Comparison of ENCODE assay signal across 8 cellular contexts in genomic region chr21:34844033-34844923, GRCh38.
DNase-seq lines count a peak whose midpoint lies in the region; ATAC-seq, FAIRE-seq and TF ChIP-seq lines count a peak whose summit lies in the region.

No MANE protein-coding gene starts in this region.

- 56% methylated on average over 12 of the region's 12 CpGs for WGBS in suprapubic skin

- ATAC-seq in GM19467 (IDR thresholded peaks at IDR 0.05; ENCODE audit: unreplicated experiment) = no peak
- ATAC-seq in GM21390 (IDR thresholded peaks at IDR 0.05; ENCODE audit: unreplicated experiment) = no peak

- H3K27me3 ChIP-seq in keratinocyte (ENCODE audit: control insufficient read depth, extremely low read depth, insufficient read depth, low read length) (no peaks in the 10 kb centered on the region), suprapubic skin (no peaks in the 10 kb centered on the region)

- CTCF ChIA-PET in activated CD4-positive, alpha-beta T cell treated with anti-CD3 and anti-CD28 coated beads, Interleukin-2, amount 10 ng/mL, durations not matched to agents 7 days and 5 days (lab: Charles Lee) = no interaction called here

- H3K27ac ChIP-seq in keratinocyte (ENCODE audit: control insufficient read depth, insufficient read depth, low read length) (peak overlapping the region; percentile 70), suprapubic skin (peak overlapping the region; percentile 74)

- peak; percentile 75 for FAIRE-seq in keratinocyte (lab: Jason Lieb, UNC)

- H3K4me3 ChIP-seq in keratinocyte (ENCODE audit: control insufficient read depth in 2 of 3, extremely low read depth in 1 of 3, insufficient read depth in 2 of 3, low read depth in 1 of 3, low read length in 3 of 3) (no peak overlapping the region), suprapubic skin (no peak overlapping the region)

- no peak for TF ChIP-seq POLR2A in suprapubic skin (IDR thresholded peaks at IDR 0.05)

- H3K79me2 ChIP-seq in keratinocyte (ENCODE audit: control insufficient read depth, insufficient read depth, low read length) = peaks cover 70% of the 10 kb centered on the region

- POLR2A ChIA-PET in activated CD4-positive, alpha-beta T cell treated with anti-CD3 and anti-CD28 coated beads, Interleukin-2, amount 10 ng/mL, durations not matched to agents 7 days and 5 days (lab: Charles Lee) = no interaction called here

- H3K36me3 Mint-ChIP-seq in activated CD4-positive, alpha-beta T cell treated with anti-CD3 and anti-CD28 coated beads, Interleukin-2, amount 10 ng/mL, durations not matched to agents 7 days and 5 days (ENCODE audit: low read depth) = peaks cover 44% of the 10 kb centered on the region
- H3K36me3 Mint-ChIP-seq in activated T-helper 2 cell treated with anti-CD3 and anti-CD28 coated beads, Interferon-gamma antibody, Interleukin-2, Interleukin-4, amounts not matched to agents 10 μg/mL and 5 μg/mL and 100 μg/mL, durations not matched to agents 14 hours and 24 hours and 36 hours (ENCODE audit: low read depth) = peaks cover 77% of the 10 kb centered on the region

- TF ChIP-seq CTCF in keratinocyte (optimal IDR thresholded peaks at IDR 0.05 in 1 of 3, IDR thresholded peaks at IDR 0.05 in 1 of 3, conservative IDR thresholded peaks at IDR 0.05 in 1 of 3; ENCODE audit: extremely low read depth in 1 of 3, insufficient read depth in 2 of 3, low read length in 3 of 3) (no peak), suprapubic skin (IDR thresholded peaks at IDR 0.05) (no peak)

- H4K20me1 ChIP-seq in keratinocyte (ENCODE audit: control insufficient read depth, extremely low read depth, insufficient read depth, low read length) = peaks cover 59% of the 10 kb centered on the region

- H3K4me3 Mint-ChIP-seq in activated CD4-positive, alpha-beta T cell treated with anti-CD3 and anti-CD28 coated beads, Interleukin-2, amount 10 ng/mL, durations not matched to agents 7 days and 5 days = no peak overlapping the region
- no peak overlapping the region for H3K4me3 Mint-ChIP-seq in activated T-helper 2 cell treated with anti-CD3 and anti-CD28 coated beads, Interferon-gamma antibody, Interleukin-2, Interleukin-4, amounts not matched to agents 10 μg/mL and 5 μg/mL and 100 μg/mL, durations not matched to agents 14 hours and 24 hours and 36 hours (ENCODE audit: low read depth)

- no peak overlapping the region for H2AFZ ChIP-seq in keratinocyte (ENCODE audit: control insufficient read depth, low read length)

- dilution Hi-C loops in keratinocyte (cut with MboI; ENCODE audit: extremely low pct_ligation_motif_present, low sequenced_read_pairs) = no loop called here

- H3K9ac ChIP-seq in keratinocyte (ENCODE audit: control insufficient read depth, extremely low read depth, insufficient read depth, low read length) = peak overlapping the region; percentile 55

- H3K9me1 ChIP-seq in keratinocyte (ENCODE audit: control insufficient read depth, extremely low read depth, insufficient read depth, low read length) = peaks cover 20% of the 10 kb centered on the region

- intact Hi-C loops in activated T-helper 2 cell treated with anti-CD3 and anti-CD28 coated beads, Interferon-gamma antibody, Interleukin-2, Interleukin-4, amounts not matched to agents 10 μg/mL and 5 μg/mL and 100 μg/mL, durations not matched to agents 14 hours and 24 hours and 36 hours (cut with micrococcal nuclease) = loop anchor here (2.0 to 10.0 kb wide), 2 partner anchors 35 to 99 kb away; no protein-coding TSS in a partner anchor

- no peak for TF ChIP-seq EP300 in suprapubic skin (IDR thresholded peaks at IDR 0.05)

- H3K4me1 ChIP-seq in keratinocyte (ENCODE audit: control insufficient read depth, extremely low read depth, insufficient read depth, low read length) (peaks cover 45% of the 10 kb centered on the region), suprapubic skin (peaks cover 58% of the 10 kb centered on the region)

- peaks cover 45 to 58% of the 10 kb centered on the region in 2 experiments for H3K36me3 ChIP-seq in keratinocyte (ENCODE audit: control insufficient read depth in 2 of 2, extremely low read depth in 1 of 2, insufficient read depth in 2 of 2, low read length in 2 of 2)
- peaks cover 24% of the 10 kb centered on the region for H3K36me3 ChIP-seq in suprapubic skin

- peaks cover 55% of the 10 kb centered on the region for H3K4me1 Mint-ChIP-seq in activated CD4-positive, alpha-beta T cell treated with anti-CD3 and anti-CD28 coated beads, Interleukin-2, amount 10 ng/mL, durations not matched to agents 7 days and 5 days
- peaks cover 57% of the 10 kb centered on the region for H3K4me1 Mint-ChIP-seq in activated T-helper 2 cell treated with anti-CD3 and anti-CD28 coated beads, Interferon-gamma antibody, Interleukin-2, Interleukin-4, amounts not matched to agents 10 μg/mL and 5 μg/mL and 100 μg/mL, durations not matched to agents 14 hours and 24 hours and 36 hours (ENCODE audit: low read depth)

- H3K27me3 Mint-ChIP-seq in activated CD4-positive, alpha-beta T cell treated with anti-CD3 and anti-CD28 coated beads, Interleukin-2, amount 10 ng/mL, durations not matched to agents 7 days and 5 days = no peaks in the 10 kb centered on the region
- H3K27me3 Mint-ChIP-seq in activated T-helper 2 cell treated with anti-CD3 and anti-CD28 coated beads, Interferon-gamma antibody, Interleukin-2, Interleukin-4, amounts not matched to agents 10 μg/mL and 5 μg/mL and 100 μg/mL, durations not matched to agents 14 hours and 24 hours and 36 hours (ENCODE audit: low read depth) = no peaks in the 10 kb centered on the region

- H3K27ac Mint-ChIP-seq in activated CD4-positive, alpha-beta T cell treated with anti-CD3 and anti-CD28 coated beads, Interleukin-2, amount 10 ng/mL, durations not matched to agents 7 days and 5 days = peak overlapping the region; percentile 41
- peak overlapping the region; percentile 34 for H3K27ac Mint-ChIP-seq in activated T-helper 2 cell treated with anti-CD3 and anti-CD28 coated beads, Interferon-gamma antibody, Interleukin-2, Interleukin-4, amounts not matched to agents 10 μg/mL and 5 μg/mL and 100 μg/mL, durations not matched to agents 14 hours and 24 hours and 36 hours

- no peaks in the 10 kb centered on the region for H3K9me3 Mint-ChIP-seq in activated CD4-positive, alpha-beta T cell treated with anti-CD3 and anti-CD28 coated beads, Interleukin-2, amount 10 ng/mL, durations not matched to agents 7 days and 5 days
- H3K9me3 Mint-ChIP-seq in activated T-helper 2 cell treated with anti-CD3 and anti-CD28 coated beads, Interferon-gamma antibody, Interleukin-2, Interleukin-4, amounts not matched to agents 10 μg/mL and 5 μg/mL and 100 μg/mL, durations not matched to agents 14 hours and 24 hours and 36 hours = no peaks in the 10 kb centered on the region

- no peak for DNase-seq in activated CD4-positive, alpha-beta T cell treated with anti-CD3 and anti-CD28 coated beads, Interleukin-2, amount 10 ng/mL, durations not matched to agents 7 days and 5 days
- DNase-seq in activated CD4-positive, alpha-beta T cell treated with anti-CD3 and anti-CD28 coated beads for 48 hours = no peak
- DNase-seq in activated T-helper 2 cell treated with anti-CD3 and anti-CD28 coated beads, Interferon-gamma antibody, Interleukin-2, Interleukin-4, amounts not matched to agents 10 μg/mL and 5 μg/mL and 100 μg/mL, durations not matched to agents 14 hours and 24 hours and 36 hours (ENCODE audit: low spot score) = no peak
- DNase-seq in keratinocyte (ENCODE audit: low read depth, low spot score) (no peak), suprapubic skin (ENCODE audit: low spot score in 2 of 2) (peak; percentile 86 to 87), NCI-H226 (no peak)

- peak overlapping the region; percentile 62 for H3K4me2 ChIP-seq in keratinocyte (ENCODE audit: control insufficient read depth, extremely low read depth, insufficient read depth, low read depth, low read length)

- no peaks in the 10 kb centered on the region for H3K9me3 ChIP-seq in keratinocyte (ENCODE audit: control insufficient read depth, low read depth, low read length)
- H3K9me3 ChIP-seq in suprapubic skin = no peaks in the 10 kb centered on the region

Comparison
In these comparisons a context has a peak if more than half of its experiments do, and no peak if none do; other contexts are left out.
1. DNase-seq: peak in suprapubic skin (2 of 2); none in activated CD4-positive, alpha-beta T cell treated with anti-CD3 and anti-CD28 coated beads, Interleukin-2, amount 10 ng/mL, durations not matched to agents 7 days and 5 days (single experiment), activated CD4-positive, alpha-beta T cell treated with anti-CD3 and anti-CD28 coated beads for 48 hours (single experiment), activated T-helper 2 cell treated with anti-CD3 and anti-CD28 coated beads, Interferon-gamma antibody, Interleukin-2, Interleukin-4, amounts not matched to agents 10 μg/mL and 5 μg/mL and 100 μg/mL, durations not matched to agents 14 hours and 24 hours and 36 hours (single experiment), keratinocyte (single experiment) and NCI-H226 (single experiment).